In the genomic region with DNA sequence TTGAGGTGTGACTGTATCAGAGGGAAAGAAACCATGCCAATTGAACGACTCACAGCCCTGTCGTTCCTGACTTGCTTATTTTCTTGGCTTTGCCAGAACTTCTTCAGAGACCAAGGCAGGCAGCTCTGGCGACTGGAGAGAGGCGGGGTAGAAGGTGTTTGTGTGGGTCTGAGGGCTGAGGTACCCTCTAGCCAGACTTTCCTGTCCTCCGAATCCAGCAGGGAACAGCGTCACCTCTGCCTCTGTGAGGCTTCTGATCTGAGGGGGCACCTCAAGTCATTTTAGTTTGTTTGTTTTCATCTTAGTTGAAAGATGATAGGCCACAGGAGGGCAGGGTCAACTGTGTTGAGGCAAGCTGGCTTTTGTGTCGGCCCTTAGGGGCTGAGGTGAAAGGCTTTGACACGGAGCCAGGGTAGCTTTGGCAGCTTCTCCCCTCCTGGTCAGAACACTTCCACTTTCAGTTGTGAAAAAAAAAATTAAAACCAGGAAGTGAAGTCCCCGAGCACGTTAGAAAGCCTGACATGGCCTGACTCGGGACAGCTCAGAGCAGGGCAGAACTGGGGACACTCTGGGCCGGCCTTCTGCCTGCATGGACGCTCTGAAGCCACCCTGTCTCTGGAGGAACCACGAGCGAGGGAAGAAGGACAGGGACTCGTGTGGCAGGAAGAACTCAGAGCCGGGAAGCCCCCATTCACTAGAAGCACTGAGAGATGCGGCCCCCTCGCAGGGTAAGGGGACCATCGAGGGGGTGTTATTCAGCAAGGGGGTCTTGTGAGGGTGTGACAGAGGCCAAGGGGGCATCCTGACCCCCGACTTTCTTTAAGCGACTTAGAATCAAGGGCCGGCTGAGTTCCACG, we compare ENCODE assay signal across 8 cellular contexts. TPM values are rescaled to one million over a fixed set of nuclear protein-coding genes. Genes with fewer than 3 reads are reported as not detected.
DNase-seq lines count a peak whose midpoint lies in the region; ATAC-seq and TF ChIP-seq lines count a peak whose summit lies in the region.

No MANE protein-coding gene starts in this region.

- no peak for TF ChIP-seq EP300 in gastroesophageal sphincter (IDR thresholded peaks at IDR 0.05)

- no peaks in the 10 kb centered on the region for H3K9me3 ChIP-seq in gastroesophageal sphincter
- no peaks in the 10 kb centered on the region for H3K9me3 ChIP-seq in psoas muscle

- H3K4me1 Mint-ChIP-seq in activated T-cell treated with anti-CD3 and anti-CD28 coated beads, Interleukin-2, amount 50 U/mL, for 24 hours (ENCODE audit: low read depth) = peaks cover 77% of the 10 kb centered on the region
- H3K4me1 Mint-ChIP-seq in glutamatergic neuron (ENCODE audit: low read depth, unreplicated experiment) = no peaks in the 10 kb centered on the region

- WGBS in gastroesophageal sphincter (ENCODE audit: low coverage in 1 of 2), 2 donors = 26 to 56% methylated on average over 4 to 11 of the region's 24 CpGs
- WGBS in psoas muscle, 3 donors = 42 to 51% (median 43%) methylated on average over 24 of the region's 24 CpGs

- H3K4me3 Mint-ChIP-seq in activated T-cell treated with anti-CD3 and anti-CD28 coated beads, Interleukin-2, amount 50 U/mL, for 24 hours = peak overlapping the region; percentile 99
- H3K4me3 Mint-ChIP-seq in glutamatergic neuron (ENCODE audit: unreplicated experiment) = no peak overlapping the region

- intact Hi-C loops in psoas muscle (cut with DNase I) = no loop called here

- H3K9me3 Mint-ChIP-seq in activated T-cell treated with anti-CD3 and anti-CD28 coated beads, Interleukin-2, amount 50 U/mL, for 24 hours = no peaks in the 10 kb centered on the region
- peaks cover 4% of the 10 kb centered on the region for H3K9me3 Mint-ChIP-seq in glutamatergic neuron (ENCODE audit: unreplicated experiment)

- DNase-seq in NCI-H2029 (lab: John Stamatoyannopoulos, UW) = peak; percentile 65
- DNase-seq in activated T-cell treated with anti-CD3 and anti-CD28 coated beads, Interleukin-2, amount 50 U/mL, for 24 hours = peak; percentile 73
- DNase-seq in psoas muscle = peak; percentile 51 to 77
- DNase-seq in glutamatergic neuron = no peak
- no peak for DNase-seq in NCI-H1930 (lab: John Stamatoyannopoulos, UW)

- no peak for TF ChIP-seq CTCF in gastroesophageal sphincter (IDR thresholded peaks at IDR 0.05)
- TF ChIP-seq CTCF in psoas muscle (IDR thresholded peaks at IDR 0.05) = no peak
- TF ChIP-seq CTCF in glutamatergic neuron (IDR thresholded peaks at IDR 0.05; ENCODE audit: partially characterized antibody, unreplicated experiment) = no peak

- no peak for TF ChIP-seq POLR2A in gastroesophageal sphincter (IDR thresholded peaks at IDR 0.05)

- H3K27ac ChIP-seq in gastroesophageal sphincter (peak overlapping the region in 3 of 4 donors; percentile 48 to 76 (median 62)), psoas muscle (peak overlapping the region; percentile 63)

- peaks cover 0 to 19% (median 0%) of the 10 kb centered on the region in 3 donors for H3K4me1 ChIP-seq in gastroesophageal sphincter
- no peaks in the 10 kb centered on the region for H3K4me1 ChIP-seq in psoas muscle

- ATAC-seq in GM18498 (IDR thresholded peaks at IDR 0.05; ENCODE audit: unreplicated experiment) = peak; percentile 87
- ATAC-seq in HG02588 (IDR thresholded peaks at IDR 0.05; ENCODE audit: unreplicated experiment) = peak; percentile 79
- ATAC-seq in gastroesophageal sphincter = peak; percentile 71
- ATAC-seq in psoas muscle = peak; percentile 34 to 76 (median 52)

- H3K4me3 ChIP-seq in gastroesophageal sphincter (peak overlapping the region; percentile 30 to 50), psoas muscle (peak overlapping the region; percentile 57)

- peaks cover 37% of the 10 kb centered on the region for H3K36me3 Mint-ChIP-seq in activated T-cell treated with anti-CD3 and anti-CD28 coated beads, Interleukin-2, amount 50 U/mL, for 24 hours (ENCODE audit: low read depth)
- no peaks in the 10 kb centered on the region for H3K36me3 Mint-ChIP-seq in glutamatergic neuron (ENCODE audit: unreplicated experiment)

- H3K27me3 ChIP-seq in gastroesophageal sphincter = no peaks in the 10 kb centered on the region
- no peaks in the 10 kb centered on the region for H3K27me3 ChIP-seq in psoas muscle (ENCODE audit: insufficient read depth in 3 of 3, low read length in 2 of 3)

- peak overlapping the region; percentile 100 for H3K27ac Mint-ChIP-seq in activated T-cell treated with anti-CD3 and anti-CD28 coated beads, Interleukin-2, amount 50 U/mL, for 24 hours
- no peak overlapping the region for H3K27ac Mint-ChIP-seq in glutamatergic neuron (ENCODE audit: unreplicated experiment)

- H3K27me3 Mint-ChIP-seq in activated T-cell treated with anti-CD3 and anti-CD28 coated beads, Interleukin-2, amount 50 U/mL, for 24 hours = no peaks in the 10 kb centered on the region
- H3K27me3 Mint-ChIP-seq in glutamatergic neuron (ENCODE audit: unreplicated experiment) = no peaks in the 10 kb centered on the region

- H3K36me3 ChIP-seq in gastroesophageal sphincter (no peaks in the 10 kb centered on the region), psoas muscle (ENCODE audit: insufficient read depth in 1 of 2, low read depth in 1 of 2) (no peaks in the 10 kb centered on the region)

RNA-seq across cellular contexts. Expression of a gene that starts 2.0 kb away (rescaled TPM):
- 10 to 100 TPM in 1 of 4 donors, 1 to 10 TPM in 3; 2.0 to 14.6 (median 9.8) TPM for total RNA-seq in gastroesophageal sphincter
- 1 to 10 TPM; 2.2 to 4.5 (median 3.7) TPM for total RNA-seq in psoas muscle
- 1 to 10 TPM; 2.2 to 3.4 (median 2.6) TPM for polyA plus RNA-seq in psoas muscle
- total RNA-seq in glutamatergic neuron (ENCODE audit: unreplicated experiment) = not detected

Comparison
In these comparisons a context has a peak if more than half of its experiments do, and no peak if none do; other contexts are left out.
1. DNase-seq: peak in NCI-H2029 (single experiment), activated T-cell treated with anti-CD3 and anti-CD28 coated beads, Interleukin-2, amount 50 U/mL, for 24 hours (single experiment) and psoas muscle (2 of 2); none in glutamatergic neuron (single experiment) and NCI-H1930 (0 of 2).
2. Peak in every context shown above with its lines, with median percentiles within 50 percentile points of each other: ATAC-seq.